36 cellular contexts compared by ENCODE assay signal in genomic region chr4:17884063-17884462, GRCh38.
A peak's percentile ranks its signal among the peaks of the same experiment; 100 is the strongest.
DNase-seq lines count a peak whose midpoint lies in the region; ATAC-seq, FAIRE-seq and TF ChIP-seq lines count a peak whose summit lies in the region.
"Had no signal": no experiment of that assay in that cellular context is flagged by ENCODE, and none has a peak within 500 bp of the region (broad histone marks: within the 10 kb centered on the region; RNA-seq: fewer than 3 reads in every experiment).

No MANE protein-coding gene starts in this region.

- H3K4me2 ChIP-seq in astrocyte (ENCODE audit: low read length), result no peak overlapping the region
- H3K4me2 ChIP-seq: BLaER1 treated with 17β-estradiol and CSF1 and Interleukin-3, amounts not matched to agents 10 nM and 100 nM had no signal

- BruUV-seq in Calu3 (replicated peaks; lab: Mats Ljungman, UMichigan), result no TSS peak

- H3K36me3 ChIP-seq in astrocyte (ENCODE audit: insufficient read depth, low read length), result no peaks in the 10 kb centered on the region
- H3K36me3 ChIP-seq: colonic mucosa, lower lobe of right lung had no signal

- intact Hi-C loops in activated T-helper 1 cell treated with anti-CD3 and anti-CD28 coated beads, Interleukin-12 subunit alpha, Interleukin-12 subunit beta, Interleukin-2, Interleukin-4 antibody, amounts not matched to agents 30 ng/mL and 10 ng/mL and 1 ng/mL, durations not matched to agents 14 hours and 24 hours and 36 hours (cut with micrococcal nuclease), result no loop called here
- intact Hi-C loops in Calu3 (cut with micrococcal nuclease; ENCODE audit: unreplicated experiment), result loop anchor here (5.0 kb wide), 1 partner anchor 138 kb away; the partner anchor contains the start of gene LCORL

- H3K9me3 Mint-ChIP-seq in astrocyte (ENCODE audit: unreplicated experiment), result no peaks in the 10 kb centered on the region
- no peaks in the 10 kb centered on the region for H3K9me3 Mint-ChIP-seq in activated T-helper 1 cell treated with anti-CD3 and anti-CD28 coated beads, Interleukin-12 subunit alpha, Interleukin-12 subunit beta, Interleukin-2, Interleukin-4 antibody, amounts not matched to agents 30 ng/mL and 10 ng/mL and 1 ng/mL, durations not matched to agents 14 hours and 24 hours and 36 hours
- H3K9me3 Mint-ChIP-seq in Calu3 (ENCODE audit: low read depth, unreplicated experiment), result no peaks in the 10 kb centered on the region
- H3K9me3 Mint-ChIP-seq: activated CD8-positive, alpha-beta T cell treated with anti-CD3 and anti-CD28 coated beads for 36 hours; activated T-helper 17 cell treated with anti-CD3 and anti-CD28 coated beads, Interleukin-2, amount 50 U/mL, for 72 hours; natural killer cell had no signal

- H3K27me3 Mint-ChIP-seq in astrocyte (ENCODE audit: low read depth, unreplicated experiment) (no peaks in the 10 kb centered on the region), Calu3 (ENCODE audit: unreplicated experiment) (no peaks in the 10 kb centered on the region)
- H3K27me3 Mint-ChIP-seq in activated T-helper 1 cell treated with anti-CD3 and anti-CD28 coated beads, Interleukin-12 subunit alpha, Interleukin-12 subunit beta, Interleukin-2, Interleukin-4 antibody, amounts not matched to agents 30 ng/mL and 10 ng/mL and 1 ng/mL, durations not matched to agents 14 hours and 24 hours and 36 hours (ENCODE audit: insufficient read depth), result no peaks in the 10 kb centered on the region
- H3K27me3 Mint-ChIP-seq: activated CD8-positive, alpha-beta T cell treated with anti-CD3 and anti-CD28 coated beads for 36 hours; activated T-helper 17 cell treated with anti-CD3 and anti-CD28 coated beads, Interleukin-2, amount 50 U/mL, for 72 hours had no signal

- H3K79me2 ChIP-seq in astrocyte (ENCODE audit: insufficient read depth, low read length), result no peaks in the 10 kb centered on the region

- DNase-seq in AG04450 (ENCODE audit: low read depth, low spot score), result peak; percentile 13
- DNase-seq in HCEC 1CT, result peak; percentile 5
- peak; percentile 4 for DNase-seq in astrocyte (ENCODE audit: low read depth)
- DNase-seq in glomerular visceral epithelial cell (ENCODE audit: extremely low spot score), result peak; percentile 1
- DNase-seq in activated T-helper 1 cell treated with anti-CD3 and anti-CD28 coated beads, Interleukin-12 subunit alpha, Interleukin-12 subunit beta, Interleukin-2, Interleukin-4 antibody, amounts not matched to agents 30 ng/mL and 10 ng/mL and 1 ng/mL, durations not matched to agents 14 hours and 24 hours and 36 hours (ENCODE audit: low spot score), result no peak
- DNase-seq in Calu3, result no peak
- DNase-seq: activated CD8-positive, alpha-beta memory T cell treated with anti-CD3 and anti-CD28 coated beads, Interleukin-2, amount 50 U/mL, for 48 hours; activated CD8-positive, alpha-beta T cell treated with anti-CD3 and anti-CD28 coated beads for 36 hours; activated naive CD4-positive, alpha-beta T cell treated with anti-CD3 and anti-CD28 coated beads, Interleukin-2, amount 50 U/mL, for 16 hours; amniotic stem cell; colonic mucosa; effector CD8-positive, alpha-beta T cell; foreskin melanocyte; heart right ventricle; kidney; lower lobe of right lung; natural killer cell; NCI-H1417 treated with DMSO at 0.1 percent for 48 hours; NCI-H2081; NCI-H345; NCI-H69; occipital lobe; SIG-M5; stimulated activated CD4-positive, alpha-beta T cell treated with anti-CD3 and anti-CD28 coated beads, Interleukin-15, amount 100 ng/mL, for 24 hours; stimulated activated CD4-positive, alpha-beta T cell treated with anti-CD3 and anti-CD28 coated beads, Interleukin-4, amount 100 ng/mL, for 4 hours; T-helper 9 cell had no signal

- no peak overlapping the region for H3K27ac ChIP-seq in AG04450 (ENCODE audit: low read depth, low read length)
- no peak overlapping the region for H3K27ac ChIP-seq in astrocyte (ENCODE audit: low read depth, low read length)
- H3K27ac ChIP-seq: BLaER1 treated with 17β-estradiol and CSF1 and Interleukin-3, amounts not matched to agents 10 nM and 100 nM; colonic mucosa; epithelial cell of prostate; heart right ventricle; lower lobe of right lung; tibial nerve had no signal

- TF ChIP-seq CTCF in AG04450 (IDR thresholded peaks at IDR 0.05; ENCODE audit: low read depth, low read length), result no peak
- TF ChIP-seq CTCF in astrocyte (IDR thresholded peaks at IDR 0.05; ENCODE audit: insufficient read depth, low read depth, low read length), result no peak
- TF ChIP-seq CTCF in Calu3 (IDR thresholded peaks at IDR 0.05; ENCODE audit: unreplicated experiment), result no peak

- H3K27ac Mint-ChIP-seq in astrocyte (ENCODE audit: unreplicated experiment) (no peak overlapping the region), Calu3 (ENCODE audit: unreplicated experiment) (no peak overlapping the region)
- H3K27ac Mint-ChIP-seq in activated T-helper 1 cell treated with anti-CD3 and anti-CD28 coated beads, Interleukin-12 subunit alpha, Interleukin-12 subunit beta, Interleukin-2, Interleukin-4 antibody, amounts not matched to agents 30 ng/mL and 10 ng/mL and 1 ng/mL, durations not matched to agents 14 hours and 24 hours and 36 hours, result no peak overlapping the region
- H3K27ac Mint-ChIP-seq: activated CD8-positive, alpha-beta T cell treated with anti-CD3 and anti-CD28 coated beads for 36 hours; activated T-helper 17 cell treated with anti-CD3 and anti-CD28 coated beads, Interleukin-2, amount 50 U/mL, for 72 hours; natural killer cell had no signal

- H3K4me1 Mint-ChIP-seq in astrocyte (ENCODE audit: low read depth, unreplicated experiment) (peaks cover 11% of the 10 kb centered on the region), Calu3 (ENCODE audit: low read depth, unreplicated experiment) (no peaks in the 10 kb centered on the region)
- H3K4me1 Mint-ChIP-seq in activated T-helper 1 cell treated with anti-CD3 and anti-CD28 coated beads, Interleukin-12 subunit alpha, Interleukin-12 subunit beta, Interleukin-2, Interleukin-4 antibody, amounts not matched to agents 30 ng/mL and 10 ng/mL and 1 ng/mL, durations not matched to agents 14 hours and 24 hours and 36 hours (ENCODE audit: low read depth), result no peaks in the 10 kb centered on the region
- H3K4me1 Mint-ChIP-seq: activated T-helper 17 cell treated with anti-CD3 and anti-CD28 coated beads, Interleukin-2, amount 50 U/mL, for 72 hours; natural killer cell had no signal

- ATAC-seq in GM21825 (IDR thresholded peaks at IDR 0.05; ENCODE audit: unreplicated experiment) (no peak), HG03139 (IDR thresholded peaks at IDR 0.05; ENCODE audit: unreplicated experiment) (no peak)
- ATAC-seq: activated CD8-positive, alpha-beta T cell treated with anti-CD3 and anti-CD28 coated beads for 36 hours; activated T-helper 17 cell treated with anti-CD3 and anti-CD28 coated beads, Interleukin-2, amount 50 U/mL, for 72 hours; heart right ventricle; lower lobe of right lung; natural killer cell had no signal

- H3K36me3 Mint-ChIP-seq in astrocyte (ENCODE audit: low read depth, unreplicated experiment) (no peaks in the 10 kb centered on the region), Calu3 (ENCODE audit: insufficient read depth, unreplicated experiment) (no peaks in the 10 kb centered on the region)
- no peaks in the 10 kb centered on the region for H3K36me3 Mint-ChIP-seq in activated T-helper 1 cell treated with anti-CD3 and anti-CD28 coated beads, Interleukin-12 subunit alpha, Interleukin-12 subunit beta, Interleukin-2, Interleukin-4 antibody, amounts not matched to agents 30 ng/mL and 10 ng/mL and 1 ng/mL, durations not matched to agents 14 hours and 24 hours and 36 hours (ENCODE audit: low read depth)

- no peak overlapping the region for H3K9ac ChIP-seq in astrocyte (ENCODE audit: low read length)
- H3K9ac ChIP-seq: BLaER1 treated with 17β-estradiol and CSF1 and Interleukin-3, amounts not matched to agents 10 nM and 100 nM had no signal

- no peaks in the 10 kb centered on the region for H3K4me1 ChIP-seq in astrocyte (ENCODE audit: insufficient read depth, low read length)
- H3K4me1 ChIP-seq: BLaER1 treated with 17β-estradiol and CSF1 and Interleukin-3, amounts not matched to agents 10 nM and 100 nM; colonic mucosa; heart right ventricle; lower lobe of right lung; tibial nerve had no signal

- no peaks in the 10 kb centered on the region for H4K20me1 ChIP-seq in astrocyte (ENCODE audit: insufficient read depth, low read length)
- H4K20me1 ChIP-seq: BLaER1 treated with 17β-estradiol and CSF1 and Interleukin-3, amounts not matched to agents 10 nM and 100 nM had no signal

- peak; percentile 13 for FAIRE-seq in astrocyte (lab: Jason Lieb, UNC)
- FAIRE-seq: A204.1, bronchial epithelial cell, G401.6, kidney, RCC 7860 had no signal

- CTCF ChIA-PET in AG04450 (lab: Charles Lee), result interaction anchor here (1.5 kb wide), 1 partner anchor 67 kb away, joined by 5 read pairs; no protein-coding TSS in a partner anchor
- CTCF ChIA-PET in Calu3 (lab: Charles Lee), result no interaction called here

- H3K9me3 ChIP-seq in AG04450 (ENCODE audit: control insufficient read depth, insufficient read depth, low read length), result no peaks in the 10 kb centered on the region
- no peaks in the 10 kb centered on the region for H3K9me3 ChIP-seq in astrocyte (ENCODE audit: insufficient read depth, low read depth, low read length)
- H3K9me3 ChIP-seq: BLaER1 treated with 17β-estradiol and CSF1 and Interleukin-3, amounts not matched to agents 10 nM and 100 nM; colonic mucosa; heart right ventricle; lower lobe of right lung; tibial nerve had no signal

- H3K27me3 ChIP-seq in AG04450 (ENCODE audit: control insufficient read depth, insufficient read depth, low read length), result no peaks in the 10 kb centered on the region
- no peaks in the 10 kb centered on the region for H3K27me3 ChIP-seq in astrocyte (ENCODE audit: insufficient read depth, low read length)
- H3K27me3 ChIP-seq: BLaER1 treated with 17β-estradiol and CSF1 and Interleukin-3, amounts not matched to agents 10 nM and 100 nM; colonic mucosa; heart right ventricle; tibial nerve had no signal

- POLR2A ChIA-PET in AG04450 (lab: Yijun Ruan, JAX), result interaction anchor here (0.6 kb wide), 1 partner anchor 37 kb away, joined by 3 read pairs; no protein-coding TSS in a partner anchor

- H3K4me3 ChIP-seq in AG04450 (ENCODE audit: low read depth, low read length), result no peak overlapping the region
- no peak overlapping the region for H3K4me3 ChIP-seq in astrocyte (ENCODE audit: insufficient read depth, low read depth, low read length)
- H3K4me3 ChIP-seq: BLaER1 treated with 17β-estradiol and CSF1 and Interleukin-3, amounts not matched to agents 10 nM and 100 nM; colonic mucosa; heart right ventricle; lower lobe of right lung; tibial nerve had no signal

- H2AFZ ChIP-seq in astrocyte (ENCODE audit: low read depth, low read length), result no peak overlapping the region

- no peak overlapping the region for H3K4me3 Mint-ChIP-seq in astrocyte (ENCODE audit: unreplicated experiment)
- no peak overlapping the region for H3K4me3 Mint-ChIP-seq in activated T-helper 1 cell treated with anti-CD3 and anti-CD28 coated beads, Interleukin-12 subunit alpha, Interleukin-12 subunit beta, Interleukin-2, Interleukin-4 antibody, amounts not matched to agents 30 ng/mL and 10 ng/mL and 1 ng/mL, durations not matched to agents 14 hours and 24 hours and 36 hours
- H3K4me3 Mint-ChIP-seq in Calu3 (ENCODE audit: low read depth, unreplicated experiment), result no peak overlapping the region
- H3K4me3 Mint-ChIP-seq: activated CD8-positive, alpha-beta T cell treated with anti-CD3 and anti-CD28 coated beads for 36 hours; activated T-helper 17 cell treated with anti-CD3 and anti-CD28 coated beads, Interleukin-2, amount 50 U/mL, for 72 hours; natural killer cell had no signal

Comparison
In these comparisons a context has a peak if more than half of its experiments do, and no peak if none do; other contexts are left out.
1. DNase-seq: peak in AG04450 (single experiment), HCEC 1CT (single experiment), astrocyte (single experiment) and glomerular visceral epithelial cell (single experiment); none in activated T-helper 1 cell treated with anti-CD3 and anti-CD28 coated beads, Interleukin-12 subunit alpha, Interleukin-12 subunit beta, Interleukin-2, Interleukin-4 antibody, amounts not matched to agents 30 ng/mL and 10 ng/mL and 1 ng/mL, durations not matched to agents 14 hours and 24 hours and 36 hours (single experiment) and Calu3 (single experiment).